ENCODE assay signal across 21 cellular contexts in the genomic region with DNA sequence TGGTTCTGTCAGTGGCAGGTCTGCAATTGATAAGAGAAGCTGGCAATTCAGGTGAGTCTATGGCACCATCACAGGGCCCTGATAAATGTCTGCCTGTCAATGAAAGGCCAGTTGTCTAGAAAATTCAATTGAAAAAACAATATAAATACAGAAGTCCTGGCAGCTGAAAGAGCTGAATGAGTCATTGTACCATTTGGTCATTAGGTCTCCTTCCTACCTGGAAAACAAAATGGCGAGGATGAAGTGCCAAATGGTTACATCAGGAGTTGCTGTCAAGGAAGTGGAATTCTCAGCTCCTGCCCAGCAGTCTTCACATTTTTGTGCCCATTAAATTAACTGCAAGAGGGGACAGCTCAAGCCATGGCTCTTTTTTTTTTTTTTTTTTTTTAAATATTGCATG. TPM values are rescaled to one million over a fixed set of nuclear protein-coding genes. Genes with fewer than 3 reads are reported as not detected.
DNase-seq lines count a peak whose midpoint lies in the region; ATAC-seq and TF ChIP-seq lines count a peak whose summit lies in the region.
"Had no signal": no experiment of that assay in that cellular context is flagged by ENCODE, and none has a peak within 500 bp of the region (broad histone marks: within the 10 kb centered on the region; RNA-seq: fewer than 3 reads in every experiment).

No MANE protein-coding gene starts in this region.

- H3K27me3 ChIP-seq in breast epithelium, result no peaks in the 10 kb centered on the region
- no peaks in the 10 kb centered on the region for H3K27me3 ChIP-seq in mammary epithelial cell (ENCODE audit: insufficient read depth, low read length)
- no peaks in the 10 kb centered on the region for H3K27me3 ChIP-seq in heart left ventricle
- H3K27me3 ChIP-seq: BLaER1 had no signal

- no peak overlapping the region for H3K4me2 ChIP-seq in mammary epithelial cell (ENCODE audit: insufficient read depth, low read depth, low read length)
- H3K4me2 ChIP-seq: BLaER1, PC-9 had no signal

- intact Hi-C loops in MCF 10A (cut with micrococcal nuclease) (no loop called here), breast epithelium (cut with DNase I; ENCODE audit: low total_unique reads) (no loop called here), mammary epithelial cell (cut with micrococcal nuclease) (no loop called here), heart left ventricle (cut with DNase I) (no loop called here)

- 94% methylated on average over 1 of the region's 1 CpG for WGBS in mammary epithelial cell (ENCODE audit: low coverage, missing lambda C conversion rate)
- WGBS in heart left ventricle, 4 donors, result 91 to 100% (median 92%) methylated on average over 1 of the region's 1 CpG

- no peak overlapping the region for H3K4me3 Mint-ChIP-seq in MCF 10A (ENCODE audit: unreplicated experiment)
- H3K4me3 Mint-ChIP-seq: CD4-positive, CD25-positive, alpha-beta regulatory T cell had no signal

- H3K36me3 Mint-ChIP-seq in MCF 10A (ENCODE audit: insufficient read depth, unreplicated experiment), result peaks cover 4% of the 10 kb centered on the region

- POLR2A ChIA-PET in MCF 10A (lab: Yijun Ruan, JAX), result no interaction called here

- H3K4me1 Mint-ChIP-seq in MCF 10A (ENCODE audit: insufficient read depth, unreplicated experiment), result peaks cover 6% of the 10 kb centered on the region

- H3K9me3 Mint-ChIP-seq in MCF 10A (ENCODE audit: unreplicated experiment), result no peaks in the 10 kb centered on the region
- H3K9me3 Mint-ChIP-seq: CD4-positive, CD25-positive, alpha-beta regulatory T cell had no signal

- no peak overlapping the region for H2AFZ ChIP-seq in mammary epithelial cell (ENCODE audit: low read depth, low read length)
- H2AFZ ChIP-seq: PC-9 had no signal

- no peaks in the 10 kb centered on the region for H3K27me3 Mint-ChIP-seq in MCF 10A (ENCODE audit: insufficient read depth, unreplicated experiment)
- H3K27me3 Mint-ChIP-seq: CD4-positive, CD25-positive, alpha-beta regulatory T cell had no signal

- H3K4me1 ChIP-seq in breast epithelium, result no peaks in the 10 kb centered on the region
- peaks cover 12% of the 10 kb centered on the region for H3K4me1 ChIP-seq in mammary epithelial cell (ENCODE audit: insufficient read depth, low read length)
- H3K4me1 ChIP-seq in heart left ventricle, result no peaks in the 10 kb centered on the region
- H3K4me1 ChIP-seq: BLaER1, HAP-1 had no signal

- DNase-seq in MCF 10A (ENCODE audit: unreplicated experiment), result peak; percentile 9
- DNase-seq in breast epithelium (ENCODE audit: low spot score in 2 of 2), result no peak
- peak; percentile 12 for DNase-seq in mammary epithelial cell
- DNase-seq in lung microvascular endothelial cell (ENCODE audit: low read depth in 2 of 2), result peak; percentile 2 to 25
- no peak for DNase-seq in HPDE6-E6E7 (ENCODE audit: extremely low spot score)
- no peak for DNase-seq in SIG-M5 (lab: John Stamatoyannopoulos, UW)
- DNase-seq in heart left ventricle, result no peak
- DNase-seq: CD4-positive, CD25-positive, alpha-beta regulatory T cell; DMS153; DND-41; GOT3; Karpas-422; NCI-H1694 treated with DMSO at 0.1 percent for 48 hours; NCI-H2171 treated with DMSO at 0.1 percent for 48 hours; NCI-H345; NCI-H510A treated with DMSO at 0.1 percent for 48 hours; NCI-H748 treated with DMSO at 0.1 percent for 48 hours; PC-9 had no signal

- H3K36me3 ChIP-seq in breast epithelium (no peaks in the 10 kb centered on the region), mammary epithelial cell (ENCODE audit: insufficient read depth, low read length) (no peaks in the 10 kb centered on the region), heart left ventricle (peaks cover 0 to 9% (median 0%) of the 10 kb centered on the region in 9 donors)
- H3K36me3 ChIP-seq: HAP-1 had no signal

- in situ Hi-C loops in mammary epithelial cell (cut with MboI; ENCODE audit: low sequenced_read_pairs in 2 of 2), result no loop called here

- TF ChIP-seq CTCF in MCF 10A (IDR thresholded peaks at IDR 0.05; ENCODE audit: unreplicated experiment), result no peak
- no peak for TF ChIP-seq CTCF in breast epithelium (IDR thresholded peaks at IDR 0.05)
- no peak for TF ChIP-seq CTCF in mammary epithelial cell (conservative IDR thresholded peaks at IDR 0.05 in 1 of 2, IDR thresholded peaks at IDR 0.05 in 1 of 2; ENCODE audit: extremely low read depth in 1 of 2, insufficient read depth in 1 of 2, low read depth in 1 of 2, low read length in 2 of 2)
- TF ChIP-seq CTCF in heart left ventricle (IDR thresholded peaks at IDR 0.05), result no peak

- dilution Hi-C loops in mammary epithelial cell (cut with HindIII; ENCODE audit: low sequenced_read_pairs), result no loop called here

- TF ChIP-seq POLR2A in breast epithelium (IDR thresholded peaks at IDR 0.05) (no peak), heart left ventricle (IDR thresholded peaks at IDR 0.05) (no peak)

- H3K9me3 ChIP-seq in breast epithelium (no peaks in the 10 kb centered on the region), mammary epithelial cell (replicated peaks; ENCODE audit: insufficient read depth, low read length) (no peaks in the 10 kb centered on the region), heart left ventricle (no peaks in the 10 kb centered on the region)
- H3K9me3 ChIP-seq: BLaER1, HAP-1 had no signal

- CTCF ChIA-PET in MCF 10A (lab: Yijun Ruan, JAX) (interaction anchor here (0.6 to 0.9 kb wide), 3 partner anchors 68 to 1144 kb away, joined by 3 read pairs; partner anchors contain the start of gene MAP3K5), mammary epithelial cell (lab: Charles Lee; ENCODE audit: low non-redundant PET) (no interaction called here)

- H3K79me2 ChIP-seq in mammary epithelial cell (ENCODE audit: insufficient read depth, low read length), result no peaks in the 10 kb centered on the region

- H3K4me3 ChIP-seq in breast epithelium (no peak overlapping the region), mammary epithelial cell (replicated peaks in 1 of 3; ENCODE audit: insufficient read depth in 1 of 3, low read depth in 2 of 3, low read length in 3 of 3) (no peak overlapping the region), heart left ventricle (no peak overlapping the region)
- H3K4me3 ChIP-seq: BLaER1, HAP-1, PC-9 had no signal

- H3K9ac ChIP-seq in mammary epithelial cell (ENCODE audit: insufficient read depth, low read length), result no peak overlapping the region
- H3K9ac ChIP-seq: BLaER1 had no signal

- BruUV-seq in MCF 10A (replicated peaks; lab: Mats Ljungman, UMichigan) (no TSS peak), mammary epithelial cell (replicated peaks; lab: Mats Ljungman, UMichigan) (no TSS peak)

- no peak for ATAC-seq in heart left ventricle
- ATAC-seq: Right ventricle myocardium inferior had no signal

- no peak overlapping the region for H3K27ac Mint-ChIP-seq in MCF 10A (ENCODE audit: low read depth, unreplicated experiment)
- H3K27ac Mint-ChIP-seq: CD4-positive, CD25-positive, alpha-beta regulatory T cell had no signal

- no peak overlapping the region for H3K27ac ChIP-seq in breast epithelium
- H3K27ac ChIP-seq in mammary epithelial cell (ENCODE audit: insufficient read depth, low read depth, low read length), result no peak overlapping the region
- H3K27ac ChIP-seq in heart left ventricle, result no peak overlapping the region
- H3K27ac ChIP-seq: BLaER1, PC-9 had no signal

- no peaks in the 10 kb centered on the region for H4K20me1 ChIP-seq in mammary epithelial cell (ENCODE audit: insufficient read depth, low read length)
- H4K20me1 ChIP-seq: BLaER1 had no signal

RNA-seq across cellular contexts. Expression of gene PEX7, which starts 37.7 kb away (rescaled TPM):
- total RNA-seq in MCF 10A (2022), result 6.0 and 8.2 TPM in 2 replicates
- total RNA-seq in breast epithelium, result 10 to 100 TPM in 2 of 3 donors, 1 to 10 TPM in 1; 8.2 to 20.0 (median 19.3) TPM
- 10 to 100 TPM in 1 of 2 donors, 1 to 10 TPM in 1; 9.0 to 13.8 TPM for total RNA-seq in mammary epithelial cell
- 10.0 TPM for polyA plus RNA-seq in mammary epithelial cell
- polyA minus RNA-seq in mammary epithelial cell, result 3.0 TPM
- 5.0 and 5.4 TPM in 2 replicates for total RNA-seq in lung microvascular endothelial cell
- total RNA-seq in heart left ventricle, result 10 to 100 TPM in 6 of 9 donors, 1 to 10 TPM in 3; 6.4 to 22.1 (median 15.6) TPM
- 1 to 10 TPM; 4.7 to 5.1 TPM for polyA plus RNA-seq in heart left ventricle

Comparison
In these comparisons a context has a peak if more than half of its experiments do, and no peak if none do; other contexts are left out.
1. DNase-seq: peak in MCF 10A (single experiment), mammary epithelial cell (single experiment) and lung microvascular endothelial cell (2 of 2); none in breast epithelium (0 of 2), HPDE6-E6E7 (single experiment), SIG-M5 (single experiment) and heart left ventricle (0 of 5).